In the genomic region with DNA sequence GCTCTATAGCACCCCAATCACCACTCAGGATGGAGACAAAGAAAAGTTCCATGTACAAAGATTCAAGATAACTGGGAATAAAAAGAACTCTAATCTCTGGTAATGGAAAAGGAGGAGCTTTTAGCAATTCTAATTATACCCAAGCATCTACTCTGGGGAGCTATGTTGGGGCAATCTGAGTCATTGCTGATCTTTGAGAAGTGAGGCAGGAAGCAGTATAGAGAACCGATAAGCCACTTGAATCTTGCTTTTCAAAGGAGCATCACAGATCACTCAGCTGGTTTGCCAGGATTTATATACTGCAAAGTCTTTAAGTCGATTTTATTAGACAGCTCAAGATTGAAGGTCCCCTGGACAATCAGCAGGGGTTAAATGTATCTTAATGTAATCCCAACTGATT, we compare ENCODE assay signal across 1 cellular context.
TF ChIP-seq lines count a peak whose summit lies in the region.

No MANE protein-coding gene starts in this region.

TF ChIP-seq in SK-N-SH treated with all-trans-retinoic acid at 6 μM for 48 hours, 23 proteins besides CTCF, POLR2A, EP300 and RAD21 (continued from another document):
- TF ChIP-seq, protein P1, sequence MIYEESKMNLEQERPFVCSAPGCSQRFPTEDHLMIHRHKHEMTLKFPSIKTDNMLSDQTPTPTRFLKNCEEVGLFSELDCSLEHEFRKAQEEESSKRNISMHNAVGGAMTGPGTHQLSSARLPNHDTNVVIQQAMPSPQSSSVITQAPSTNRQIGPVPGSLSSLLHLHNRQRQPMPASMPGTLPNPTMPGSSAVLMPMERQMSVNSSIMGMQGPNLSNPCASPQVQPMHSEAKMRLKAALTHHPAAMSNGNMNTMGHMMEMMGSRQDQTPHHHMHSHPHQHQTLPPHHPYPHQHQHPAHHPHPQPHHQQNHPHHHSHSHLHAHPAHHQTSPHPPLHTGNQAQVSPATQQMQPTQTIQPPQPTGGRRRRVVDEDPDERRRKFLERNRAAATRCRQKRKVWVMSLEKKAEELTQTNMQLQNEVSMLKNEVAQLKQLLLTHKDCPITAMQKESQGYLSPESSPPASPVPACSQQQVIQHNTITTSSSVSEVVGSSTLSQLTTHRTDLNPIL (CRISPR knock-in tag; IDR thresholded peaks at IDR 0.05; ENCODE audit: low read depth): no peak
- TF ChIP-seq, protein P2, sequence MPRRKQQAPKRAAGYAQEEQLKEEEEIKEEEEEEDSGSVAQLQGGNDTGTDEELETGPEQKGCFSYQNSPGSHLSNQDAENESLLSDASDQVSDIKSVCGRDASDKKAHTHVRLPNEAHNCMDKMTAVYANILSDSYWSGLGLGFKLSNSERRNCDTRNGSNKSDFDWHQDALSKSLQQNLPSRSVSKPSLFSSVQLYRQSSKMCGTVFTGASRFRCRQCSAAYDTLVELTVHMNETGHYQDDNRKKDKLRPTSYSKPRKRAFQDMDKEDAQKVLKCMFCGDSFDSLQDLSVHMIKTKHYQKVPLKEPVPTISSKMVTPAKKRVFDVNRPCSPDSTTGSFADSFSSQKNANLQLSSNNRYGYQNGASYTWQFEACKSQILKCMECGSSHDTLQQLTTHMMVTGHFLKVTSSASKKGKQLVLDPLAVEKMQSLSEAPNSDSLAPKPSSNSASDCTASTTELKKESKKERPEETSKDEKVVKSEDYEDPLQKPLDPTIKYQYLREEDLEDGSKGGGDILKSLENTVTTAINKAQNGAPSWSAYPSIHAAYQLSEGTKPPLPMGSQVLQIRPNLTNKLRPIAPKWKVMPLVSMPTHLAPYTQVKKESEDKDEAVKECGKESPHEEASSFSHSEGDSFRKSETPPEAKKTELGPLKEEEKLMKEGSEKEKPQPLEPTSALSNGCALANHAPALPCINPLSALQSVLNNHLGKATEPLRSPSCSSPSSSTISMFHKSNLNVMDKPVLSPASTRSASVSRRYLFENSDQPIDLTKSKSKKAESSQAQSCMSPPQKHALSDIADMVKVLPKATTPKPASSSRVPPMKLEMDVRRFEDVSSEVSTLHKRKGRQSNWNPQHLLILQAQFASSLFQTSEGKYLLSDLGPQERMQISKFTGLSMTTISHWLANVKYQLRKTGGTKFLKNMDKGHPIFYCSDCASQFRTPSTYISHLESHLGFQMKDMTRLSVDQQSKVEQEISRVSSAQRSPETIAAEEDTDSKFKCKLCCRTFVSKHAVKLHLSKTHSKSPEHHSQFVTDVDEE (CRISPR knock-in tag; IDR thresholded peaks at IDR 0.05): no peak
- TF ChIP-seq, protein P3, sequence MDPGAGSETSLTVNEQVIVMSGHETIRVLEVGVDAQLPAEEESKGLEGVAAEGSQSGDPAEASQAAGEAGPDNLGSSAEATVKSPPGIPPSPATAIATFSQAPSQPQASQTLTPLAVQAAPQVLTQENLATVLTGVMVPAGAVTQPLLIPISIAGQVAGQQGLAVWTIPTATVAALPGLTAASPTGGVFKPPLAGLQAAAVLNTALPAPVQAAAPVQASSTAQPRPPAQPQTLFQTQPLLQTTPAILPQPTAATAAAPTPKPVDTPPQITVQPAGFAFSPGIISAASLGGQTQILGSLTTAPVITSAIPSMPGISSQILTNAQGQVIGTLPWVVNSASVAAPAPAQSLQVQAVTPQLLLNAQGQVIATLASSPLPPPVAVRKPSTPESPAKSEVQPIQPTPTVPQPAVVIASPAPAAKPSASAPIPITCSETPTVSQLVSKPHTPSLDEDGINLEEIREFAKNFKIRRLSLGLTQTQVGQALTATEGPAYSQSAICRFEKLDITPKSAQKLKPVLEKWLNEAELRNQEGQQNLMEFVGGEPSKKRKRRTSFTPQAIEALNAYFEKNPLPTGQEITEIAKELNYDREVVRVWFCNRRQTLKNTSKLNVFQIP (CRISPR knock-in tag; IDR thresholded peaks at IDR 0.05; ENCODE audit: borderline replicate concordance, low read depth): no peak
- TF ChIP-seq ZFP3 (CRISPR knock-in tag; IDR thresholded peaks at IDR 0.05) (no peak), ZNF70 (CRISPR knock-in tag; IDR thresholded peaks at IDR 0.05) (no peak), TCF4 (CRISPR knock-in tag; IDR thresholded peaks at IDR 0.05; ENCODE audit: borderline replicate concordance) (no peak)
